Comparison of ENCODE assay signal across 10 cellular contexts in genomic region chr12:113933201-113933786, GRCh38. TPM values are rescaled to one million over a fixed set of nuclear protein-coding genes. Genes with fewer than 3 reads are reported as not detected.
DNase-seq lines count a peak whose midpoint lies in the region; ATAC-seq and TF ChIP-seq lines count a peak whose summit lies in the region.
"Had no signal": no experiment of that assay in that cellular context is flagged by ENCODE, and none has a peak within 500 bp of the region (broad histone marks: within the 10 kb centered on the region; RNA-seq: fewer than 3 reads in every experiment).

No MANE protein-coding gene starts in this region.

- TF ChIP-seq POLR2A in transverse colon (IDR thresholded peaks at IDR 0.05) (no peak), upper lobe of left lung (IDR thresholded peaks at IDR 0.05) (no peak)

- no peak overlapping the region for H3K27ac ChIP-seq in transverse colon
- H3K27ac ChIP-seq in upper lobe of left lung = no peak overlapping the region

- no peaks in the 10 kb centered on the region for H3K27me3 ChIP-seq in neuron (ENCODE audit: insufficient read depth, low read length)
- H3K27me3 ChIP-seq in transverse colon = no peaks in the 10 kb centered on the region
- no peaks in the 10 kb centered on the region for H3K27me3 ChIP-seq in upper lobe of left lung

- H3K4me1 ChIP-seq in neuron (ENCODE audit: insufficient read depth, low read length) (peaks cover 29% of the 10 kb centered on the region), transverse colon (no peaks in the 10 kb centered on the region), upper lobe of left lung (no peaks in the 10 kb centered on the region)

- H3K9me3 ChIP-seq in neuron (ENCODE audit: low read length) (no peaks in the 10 kb centered on the region), transverse colon (no peaks in the 10 kb centered on the region), upper lobe of left lung (no peaks in the 10 kb centered on the region)

- in situ Hi-C loops in transverse colon (cut with MboI; ENCODE audit: low pct_ligation_motif_present in 1 of 4, low pct_unique_long_range_greater_than_20kb in 1 of 4, low sequenced_read_pairs in 3 of 4) = no loop called here

- no peak for ATAC-seq in GM18873 (IDR thresholded peaks at IDR 0.05; ENCODE audit: low FRiP score, unreplicated experiment)
- ATAC-seq in upper lobe of left lung (ENCODE audit: low FRiP score in 2 of 2) = no peak

- TF ChIP-seq CTCF in foreskin fibroblast (IDR thresholded peaks at IDR 0.05; ENCODE audit: low read depth, low read length) = no peak
- no peak for TF ChIP-seq CTCF in transverse colon (IDR thresholded peaks at IDR 0.05)
- TF ChIP-seq CTCF in upper lobe of left lung (IDR thresholded peaks at IDR 0.05) = no peak

- H3K4me3 ChIP-seq in foreskin fibroblast (ENCODE audit: low read depth in 1 of 2, low read length in 2 of 2) = no peak overlapping the region
- H3K4me3 ChIP-seq in neuron (ENCODE audit: low read length) = peak overlapping the region; percentile 29
- no peak overlapping the region for H3K4me3 ChIP-seq in transverse colon
- H3K4me3 ChIP-seq in upper lobe of left lung = no peak overlapping the region

- TF ChIP-seq EP300 in transverse colon (IDR thresholded peaks at IDR 0.05; ENCODE audit: low read depth) (no peak), upper lobe of left lung (IDR thresholded peaks at IDR 0.05) (no peak)

- no peak overlapping the region for H2AFZ ChIP-seq in neuron (ENCODE audit: low read depth, low read length)

- H3K36me3 ChIP-seq in neuron (ENCODE audit: insufficient read depth, low read length) (peaks cover 19% of the 10 kb centered on the region), transverse colon (peaks cover 0 to 9% (median 2%) of the 10 kb centered on the region in 4 donors), upper lobe of left lung (peaks cover 0 to 93% (median 39%) of the 10 kb centered on the region in 4 donors)

- intact Hi-C loops in transverse colon (cut with DNase I; ENCODE audit: low total_unique reads) = no loop called here

- WGBS in transverse colon (ENCODE audit: low coverage in 1 of 2), 2 donors = 76% methylated on average over 3 to 18 of the region's 18 CpGs
- 82 to 85% methylated on average over 14 to 18 of the region's 18 CpGs for WGBS in upper lobe of left lung, 2 donors

- DNase-seq in Ammon's horn (ENCODE audit: low spot score) (peak; percentile 35), SK-N-DZ (ENCODE audit: low spot score) (peak; percentile 54), foreskin fibroblast (peak; percentile 66 to 72), transverse colon (no peak), upper lobe of left lung (no peak)
- DNase-seq in activated CD4-positive, alpha-beta T cell treated with anti-CD3 and anti-CD28 coated beads, Interleukin-2, amount 50 U/mL, for 48 hours = no peak
- DNase-seq: NCI-H1092, SHP77 had no signal

RNA-seq across cellular contexts. Expression of gene RBM19, which starts 32.8 kb away (rescaled TPM):
- polyA plus RNA-seq in SK-N-DZ (2014; cell fraction: cytosol; rRNA removed) = 25.3 and 30.1 TPM in 2 replicates
- 72.0 and 106 TPM in 2 replicates for polyA plus RNA-seq in SK-N-DZ (2014; cell fraction: nucleus; rRNA removed)
- total RNA-seq in transverse colon (10 to 100 TPM; 24.3 to 96.1 (median 28.7) TPM), upper lobe of left lung (100 to 1,000 TPM in 1 of 6 donors, 10 to 100 TPM in 5; 25.5 to 131 (median 39.9) TPM)

Comparison
In these comparisons a context has a peak if more than half of its experiments do, and no peak if none do; other contexts are left out.
1. DNase-seq: peak in Ammon's horn (single experiment), SK-N-DZ (single experiment) and foreskin fibroblast (2 of 2); none in transverse colon (single experiment), activated CD4-positive, alpha-beta T cell treated with anti-CD3 and anti-CD28 coated beads, Interleukin-2, amount 50 U/mL, for 48 hours (0 of 2) and upper lobe of left lung (0 of 2).